Comparison of ENCODE assay signal across 26 cellular contexts in genomic region chr20:33081411-33082154, GRCh38. TPM values are rescaled to one million over a fixed set of nuclear protein-coding genes. Genes with fewer than 3 reads are reported as not detected.
"Had no signal": no experiment of that assay in that cellular context is flagged by ENCODE, and none has a peak within 500 bp of the region (broad histone marks: within the 10 kb centered on the region; RNA-seq: fewer than 3 reads in every experiment).

No MANE protein-coding gene starts in this region.

- H3K27me3 ChIP-seq: right atrium auricular region, upper lobe of left lung had no signal

- FAIRE-seq: bronchial epithelial cell had no signal

- H3K9me3 ChIP-seq: heart left ventricle, left ventricle myocardium inferior, right atrium auricular region, upper lobe of left lung had no signal

- H3K4me3 ChIP-seq: heart left ventricle, left ventricle myocardium inferior, right atrium auricular region, upper lobe of left lung had no signal

- DNase-seq: activated CD4-positive, alpha-beta T cell treated with anti-CD3 and anti-CD28 coated beads for 1 hour; activated CD4-positive, alpha-beta T cell treated with anti-CD3 and anti-CD28 coated beads, Interleukin-2, amount 10 ng/mL, durations not matched to agents 7 days and 5 days; activated CD8-positive, alpha-beta T cell treated with anti-CD3 and anti-CD28 coated beads for 36 hours; activated naive CD8-positive, alpha-beta T cell treated with anti-CD3 and anti-CD28 coated beads, Interleukin-2, amount 50 U/mL, for 24 hours; activated T-cell treated with anti-CD3 and anti-CD28 coated beads, Interleukin-2, amount 50 U/mL, for 48 hours; amygdala; endodermal cell; heart left ventricle; hypothalamus; kidney glomerular epithelial cell; left ventricle myocardium inferior; mesenchymal stem cell; occipital lobe; stimulated activated CD4-positive, alpha-beta T cell treated with anti-CD3 and anti-CD28 coated beads, Interleukin-4, amount 100 ng/mL, for 1 hour; T-helper 2 cell had no signal

- H3K27ac ChIP-seq: heart left ventricle, left ventricle myocardium inferior, right atrium auricular region, upper lobe of left lung had no signal

- ATAC-seq: activated CD8-positive, alpha-beta T cell treated with anti-CD3 and anti-CD28 coated beads for 36 hours; activated naive CD8-positive, alpha-beta T cell treated with anti-CD3 and anti-CD28 coated beads, Interleukin-2, amount 50 U/mL, for 24 hours; esophagus mucosa; naive thymus-derived CD8-positive, alpha-beta T cell; stimulated activated effector memory CD8-positive, alpha-beta T cell treated with anti-CD3 and anti-CD28 coated beads, Interleukin-12 subunit alpha, Interleukin-12 subunit beta, amount 100 ng/mL, for 72 hours; WTC11 had no signal

- H3K36me3 ChIP-seq: heart left ventricle, left ventricle myocardium inferior, right atrium auricular region, upper lobe of left lung had no signal

- H3K4me1 ChIP-seq: heart left ventricle, left ventricle myocardium inferior, right atrium auricular region, upper lobe of left lung had no signal

RNA-seq across cellular contexts. Expression of gene BPIFB4, which starts 2.1 kb away (rescaled TPM):
- total RNA-seq: activated CD4-positive, alpha-beta T cell treated with anti-CD3 and anti-CD28 coated beads, Interleukin-2, amount 10 ng/mL, durations not matched to agents 7 days and 5 days; activated CD8-positive, alpha-beta T cell treated with anti-CD3 and anti-CD28 coated beads for 36 hours; activated T-helper 2 cell treated with anti-CD3 and anti-CD28 coated beads, Interferon-gamma antibody, Interleukin-2, Interleukin-4, amounts not matched to agents 10 μg/mL and 5 μg/mL and 100 μg/mL, durations not matched to agents 14 hours and 24 hours and 36 hours; bronchial epithelial cell; esophagus mucosa; heart left ventricle; left ventricle myocardium inferior; naive thymus-derived CD8-positive, alpha-beta T cell; neural crest cell; occipital lobe; pulmonary artery endothelial cell; right atrium auricular region; subcutaneous adipose tissue; upper lobe of left lung; WTC11 had no signal
- polyA plus RNA-seq: heart left ventricle; naive thymus-derived CD8-positive, alpha-beta T cell had no signal

RNA-seq across cellular contexts. Expression of gene BPIFB3, which starts 27.9 kb away (rescaled TPM):
- total RNA-seq: activated CD4-positive, alpha-beta T cell treated with anti-CD3 and anti-CD28 coated beads, Interleukin-2, amount 10 ng/mL, durations not matched to agents 7 days and 5 days; activated CD8-positive, alpha-beta T cell treated with anti-CD3 and anti-CD28 coated beads for 36 hours; activated T-helper 2 cell treated with anti-CD3 and anti-CD28 coated beads, Interferon-gamma antibody, Interleukin-2, Interleukin-4, amounts not matched to agents 10 μg/mL and 5 μg/mL and 100 μg/mL, durations not matched to agents 14 hours and 24 hours and 36 hours; bronchial epithelial cell; endodermal cell; esophagus mucosa; heart left ventricle; left ventricle myocardium inferior; naive thymus-derived CD8-positive, alpha-beta T cell; neural crest cell; occipital lobe; pulmonary artery endothelial cell; right atrium auricular region; subcutaneous adipose tissue; upper lobe of left lung; WTC11 had no signal
- polyA plus RNA-seq: heart left ventricle; naive thymus-derived CD8-positive, alpha-beta T cell had no signal

RNA-seq across cellular contexts. Expression of gene BPIFB6, which starts 50.1 kb away (rescaled TPM):
- total RNA-seq: activated CD4-positive, alpha-beta T cell treated with anti-CD3 and anti-CD28 coated beads, Interleukin-2, amount 10 ng/mL, durations not matched to agents 7 days and 5 days; activated CD8-positive, alpha-beta T cell treated with anti-CD3 and anti-CD28 coated beads for 36 hours; activated T-helper 2 cell treated with anti-CD3 and anti-CD28 coated beads, Interferon-gamma antibody, Interleukin-2, Interleukin-4, amounts not matched to agents 10 μg/mL and 5 μg/mL and 100 μg/mL, durations not matched to agents 14 hours and 24 hours and 36 hours; bronchial epithelial cell; endodermal cell; esophagus mucosa; heart left ventricle; left ventricle myocardium inferior; naive thymus-derived CD8-positive, alpha-beta T cell; neural crest cell; occipital lobe; pulmonary artery endothelial cell; right atrium auricular region; subcutaneous adipose tissue; upper lobe of left lung; WTC11 had no signal
- polyA plus RNA-seq: heart left ventricle; naive thymus-derived CD8-positive, alpha-beta T cell had no signal
